1 cellular context compared by ENCODE assay signal in the genomic region with DNA sequence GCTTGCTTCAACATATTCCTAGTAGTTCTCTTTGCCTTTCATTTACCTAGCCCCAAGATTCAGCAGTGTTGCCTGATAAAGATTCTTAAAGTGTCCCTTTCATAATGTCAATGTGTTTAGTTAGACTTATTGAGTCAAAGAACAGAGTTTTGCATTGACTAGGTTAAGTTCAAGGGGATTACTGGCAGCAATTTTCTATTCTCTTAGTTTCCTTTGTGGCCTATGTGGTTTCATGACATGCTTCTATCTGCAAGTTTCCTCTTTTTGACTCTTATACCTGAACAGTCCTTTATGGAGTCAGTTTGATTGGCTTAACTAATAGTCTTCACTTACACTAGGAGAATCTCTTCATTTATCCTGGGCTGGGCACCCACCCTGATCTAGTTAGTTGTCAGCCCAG.
TF ChIP-seq lines count a peak whose summit lies in the region.

No MANE protein-coding gene starts in this region.

TF ChIP-seq in GM12878, 131 proteins besides CTCF, POLR2A, EP300 and RAD21:
- TF ChIP-seq, protein P1, sequence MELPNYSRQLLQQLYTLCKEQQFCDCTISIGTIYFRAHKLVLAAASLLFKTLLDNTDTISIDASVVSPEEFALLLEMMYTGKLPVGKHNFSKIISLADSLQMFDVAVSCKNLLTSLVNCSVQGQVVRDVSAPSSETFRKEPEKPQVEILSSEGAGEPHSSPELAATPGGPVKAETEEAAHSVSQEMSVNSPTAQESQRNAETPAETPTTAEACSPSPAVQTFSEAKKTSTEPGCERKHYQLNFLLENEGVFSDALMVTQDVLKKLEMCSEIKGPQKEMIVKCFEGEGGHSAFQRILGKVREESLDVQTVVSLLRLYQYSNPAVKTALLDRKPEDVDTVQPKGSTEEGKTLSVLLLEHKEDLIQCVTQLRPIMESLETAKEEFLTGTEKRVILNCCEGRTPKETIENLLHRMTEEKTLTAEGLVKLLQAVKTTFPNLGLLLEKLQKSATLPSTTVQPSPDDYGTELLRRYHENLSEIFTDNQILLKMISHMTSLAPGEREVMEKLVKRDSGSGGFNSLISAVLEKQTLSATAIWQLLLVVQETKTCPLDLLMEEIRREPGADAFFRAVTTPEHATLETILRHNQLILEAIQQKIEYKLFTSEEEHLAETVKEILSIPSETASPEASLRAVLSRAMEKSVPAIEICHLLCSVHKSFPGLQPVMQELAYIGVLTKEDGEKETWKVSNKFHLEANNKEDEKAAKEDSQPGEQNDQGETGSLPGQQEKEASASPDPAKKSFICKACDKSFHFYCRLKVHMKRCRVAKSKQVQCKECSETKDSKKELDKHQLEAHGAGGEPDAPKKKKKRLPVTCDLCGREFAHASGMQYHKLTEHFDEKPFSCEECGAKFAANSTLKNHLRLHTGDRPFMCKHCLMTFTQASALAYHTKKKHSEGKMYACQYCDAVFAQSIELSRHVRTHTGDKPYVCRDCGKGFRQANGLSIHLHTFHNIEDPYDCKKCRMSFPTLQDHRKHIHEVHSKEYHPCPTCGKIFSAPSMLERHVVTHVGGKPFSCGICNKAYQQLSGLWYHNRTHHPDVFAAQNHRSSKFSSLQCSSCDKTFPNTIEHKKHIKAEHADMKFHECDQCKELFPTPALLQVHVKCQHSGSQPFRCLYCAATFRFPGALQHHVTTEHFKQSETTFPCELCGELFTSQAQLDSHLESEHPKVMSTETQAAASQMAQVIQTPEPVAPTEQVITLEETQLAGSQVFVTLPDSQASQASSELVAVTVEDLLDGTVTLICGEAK (IDR thresholded peaks at IDR 0.05; ENCODE audit: borderline replicate concordance): no peak
- TF ChIP-seq NFIC (IDR thresholded peaks at IDR 0.05; ENCODE audit: low read depth, low read length): peak; percentile 52; the same call in 1 of the 2 replicates
- no peak for TF ChIP-seq CREB1 (IDR thresholded peaks at IDR 0.05; ENCODE audit: low read depth)
- TF ChIP-seq, protein P2, sequence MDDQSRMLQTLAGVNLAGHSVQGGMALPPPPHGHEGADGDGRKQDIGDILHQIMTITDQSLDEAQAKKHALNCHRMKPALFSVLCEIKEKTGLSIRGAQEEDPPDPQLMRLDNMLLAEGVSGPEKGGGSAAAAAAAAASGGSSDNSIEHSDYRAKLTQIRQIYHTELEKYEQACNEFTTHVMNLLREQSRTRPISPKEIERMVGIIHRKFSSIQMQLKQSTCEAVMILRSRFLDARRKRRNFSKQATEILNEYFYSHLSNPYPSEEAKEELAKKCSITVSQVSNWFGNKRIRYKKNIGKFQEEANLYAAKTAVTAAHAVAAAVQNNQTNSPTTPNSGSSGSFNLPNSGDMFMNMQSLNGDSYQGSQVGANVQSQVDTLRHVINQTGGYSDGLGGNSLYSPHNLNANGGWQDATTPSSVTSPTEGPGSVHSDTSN (IDR thresholded peaks at IDR 0.05; ENCODE audit: insufficient replicate concordance, low read depth, low read length): no peak
- TF ChIP-seq RUNX3 (IDR thresholded peaks at IDR 0.05; ENCODE audit: low read length): peak; percentile 81
- TF ChIP-seq RELA (IDR thresholded peaks at IDR 0.05; ENCODE audit: borderline replicate concordance, partially characterized antibody): no peak
- no peak for TF ChIP-seq HDGF (IDR thresholded peaks at IDR 0.05)
- TF ChIP-seq CREM (IDR thresholded peaks at IDR 0.05; ENCODE audit: low read depth): peak; percentile 25; the same call in 1 of the 2 replicates
- TF ChIP-seq, protein P3, sequence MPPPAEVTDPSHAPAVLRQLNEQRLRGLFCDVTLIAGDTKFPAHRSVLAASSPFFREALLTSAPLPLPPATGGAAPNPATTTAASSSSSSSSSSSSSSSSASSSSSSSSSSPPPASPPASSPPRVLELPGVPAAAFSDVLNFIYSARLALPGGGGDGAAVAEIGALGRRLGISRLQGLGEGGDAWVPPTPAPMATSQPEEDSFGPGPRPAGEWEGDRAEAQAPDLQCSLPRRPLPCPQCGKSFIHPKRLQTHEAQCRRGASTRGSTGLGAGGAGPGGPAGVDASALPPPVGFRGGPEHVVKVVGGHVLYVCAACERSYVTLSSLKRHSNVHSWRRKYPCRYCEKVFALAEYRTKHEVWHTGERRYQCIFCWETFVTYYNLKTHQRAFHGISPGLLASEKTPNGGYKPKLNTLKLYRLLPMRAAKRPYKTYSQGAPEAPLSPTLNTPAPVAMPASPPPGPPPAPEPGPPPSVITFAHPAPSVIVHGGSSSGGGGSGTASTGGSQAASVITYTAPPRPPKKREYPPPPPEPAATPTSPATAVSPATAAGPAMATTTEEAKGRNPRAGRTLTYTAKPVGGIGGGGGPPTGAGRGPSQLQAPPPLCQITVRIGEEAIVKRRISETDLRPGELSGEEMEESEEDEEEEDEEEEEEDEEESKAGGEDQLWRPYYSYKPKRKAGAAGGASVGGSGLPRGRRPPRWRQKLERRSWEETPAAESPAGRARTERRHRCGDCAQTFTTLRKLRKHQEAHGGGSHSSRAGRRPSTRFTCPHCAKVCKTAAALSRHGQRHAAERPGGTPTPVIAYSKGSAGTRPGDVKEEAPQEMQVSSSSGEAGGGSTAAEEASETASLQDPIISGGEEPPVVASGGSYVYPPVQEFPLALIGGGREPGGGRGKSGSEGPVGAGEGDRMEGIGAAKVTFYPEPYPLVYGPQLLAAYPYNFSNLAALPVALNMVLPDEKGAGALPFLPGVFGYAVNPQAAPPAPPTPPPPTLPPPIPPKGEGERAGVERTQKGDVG (CRISPR knock-in tag; IDR thresholded peaks at IDR 0.05): no peak
- TF ChIP-seq, protein P4, sequence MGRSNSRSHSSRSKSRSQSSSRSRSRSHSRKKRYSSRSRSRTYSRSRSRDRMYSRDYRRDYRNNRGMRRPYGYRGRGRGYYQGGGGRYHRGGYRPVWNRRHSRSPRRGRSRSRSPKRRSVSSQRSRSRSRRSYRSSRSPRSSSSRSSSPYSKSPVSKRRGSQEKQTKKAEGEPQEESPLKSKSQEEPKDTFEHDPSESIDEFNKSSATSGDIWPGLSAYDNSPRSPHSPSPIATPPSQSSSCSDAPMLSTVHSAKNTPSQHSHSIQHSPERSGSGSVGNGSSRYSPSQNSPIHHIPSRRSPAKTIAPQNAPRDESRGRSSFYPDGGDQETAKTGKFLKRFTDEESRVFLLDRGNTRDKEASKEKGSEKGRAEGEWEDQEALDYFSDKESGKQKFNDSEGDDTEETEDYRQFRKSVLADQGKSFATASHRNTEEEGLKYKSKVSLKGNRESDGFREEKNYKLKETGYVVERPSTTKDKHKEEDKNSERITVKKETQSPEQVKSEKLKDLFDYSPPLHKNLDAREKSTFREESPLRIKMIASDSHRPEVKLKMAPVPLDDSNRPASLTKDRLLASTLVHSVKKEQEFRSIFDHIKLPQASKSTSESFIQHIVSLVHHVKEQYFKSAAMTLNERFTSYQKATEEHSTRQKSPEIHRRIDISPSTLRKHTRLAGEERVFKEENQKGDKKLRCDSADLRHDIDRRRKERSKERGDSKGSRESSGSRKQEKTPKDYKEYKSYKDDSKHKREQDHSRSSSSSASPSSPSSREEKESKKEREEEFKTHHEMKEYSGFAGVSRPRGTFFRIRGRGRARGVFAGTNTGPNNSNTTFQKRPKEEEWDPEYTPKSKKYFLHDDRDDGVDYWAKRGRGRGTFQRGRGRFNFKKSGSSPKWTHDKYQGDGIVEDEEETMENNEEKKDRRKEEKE (IDR thresholded peaks at IDR 0.05): no peak
- no peak for TF ChIP-seq CBX3 (IDR thresholded peaks at IDR 0.05; ENCODE audit: borderline replicate concordance, low read depth)
- TF ChIP-seq, protein P5, sequence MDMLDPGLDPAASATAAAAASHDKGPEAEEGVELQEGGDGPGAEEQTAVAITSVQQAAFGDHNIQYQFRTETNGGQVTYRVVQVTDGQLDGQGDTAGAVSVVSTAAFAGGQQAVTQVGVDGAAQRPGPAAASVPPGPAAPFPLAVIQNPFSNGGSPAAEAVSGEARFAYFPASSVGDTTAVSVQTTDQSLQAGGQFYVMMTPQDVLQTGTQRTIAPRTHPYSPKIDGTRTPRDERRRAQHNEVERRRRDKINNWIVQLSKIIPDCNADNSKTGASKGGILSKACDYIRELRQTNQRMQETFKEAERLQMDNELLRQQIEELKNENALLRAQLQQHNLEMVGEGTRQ (IDR thresholded peaks at IDR 0.05; ENCODE audit: borderline replicate concordance, low read depth, low read length): no peak
- no peak for TF ChIP-seq ATF7 (IDR thresholded peaks at IDR 0.05; ENCODE audit: low read depth)
- TF ChIP-seq ZNF274 (IDR thresholded peaks at IDR 0.05; ENCODE audit: insufficient read depth, insufficient read length): no peak
- TF ChIP-seq, protein P6, sequence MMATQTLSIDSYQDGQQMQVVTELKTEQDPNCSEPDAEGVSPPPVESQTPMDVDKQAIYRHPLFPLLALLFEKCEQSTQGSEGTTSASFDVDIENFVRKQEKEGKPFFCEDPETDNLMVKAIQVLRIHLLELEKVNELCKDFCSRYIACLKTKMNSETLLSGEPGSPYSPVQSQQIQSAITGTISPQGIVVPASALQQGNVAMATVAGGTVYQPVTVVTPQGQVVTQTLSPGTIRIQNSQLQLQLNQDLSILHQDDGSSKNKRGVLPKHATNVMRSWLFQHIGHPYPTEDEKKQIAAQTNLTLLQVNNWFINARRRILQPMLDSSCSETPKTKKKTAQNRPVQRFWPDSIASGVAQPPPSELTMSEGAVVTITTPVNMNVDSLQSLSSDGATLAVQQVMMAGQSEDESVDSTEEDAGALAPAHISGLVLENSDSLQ (IDR thresholded peaks at IDR 0.05): no peak
- no peak for TF ChIP-seq ASH2L (IDR thresholded peaks at IDR 0.05; ENCODE audit: borderline replicate concordance, low read depth)
- no peak for TF ChIP-seq SMAD5 (IDR thresholded peaks at IDR 0.05; ENCODE audit: low read depth)
